In genomic region chr18:70175216-70175615, GRCh38 we compare ENCODE assay signal across 16 cellular contexts.
"Had no signal": no experiment of that assay in that cellular context is flagged by ENCODE, and none has a peak within 500 bp of the region (broad histone marks: within the 10 kb centered on the region; RNA-seq: fewer than 3 reads in every experiment).

No MANE protein-coding gene starts in this region.

- H3K27me3 ChIP-seq: esophagus squamous epithelium, heart right ventricle, left lung, uterus had no signal

- H3K9me3 ChIP-seq: esophagus squamous epithelium, heart right ventricle, left lung, lower lobe of right lung, psoas muscle, uterus had no signal

- H3K4me1 ChIP-seq: esophagus squamous epithelium, heart right ventricle, left lung, lower lobe of right lung, psoas muscle, uterus had no signal

- FAIRE-seq: keratinocyte had no signal

- ATAC-seq: effector memory CD8-positive, alpha-beta T cell; heart right ventricle; left lung; lower lobe of right lung; psoas muscle; sciatic nerve had no signal

- DNase-seq: effector memory CD8-positive, alpha-beta T cell; esophagus squamous epithelium; foreskin melanocyte; heart right ventricle; hypothalamus; left lung; lower lobe of right lung; midbrain; nephron progenitor cell; psoas muscle; retina; stimulated activated CD4-positive, alpha-beta T cell treated with anti-CD3 and anti-CD28 coated beads, Interleukin-2, amount 100 ng/mL, for 24 hours; stimulated activated naive CD4-positive, alpha-beta T cell treated with Interleukin-2 at 50 U/mL for 16 hours; uterus had no signal

- H3K36me3 ChIP-seq: left lung had no signal

- H3K27ac ChIP-seq: esophagus squamous epithelium, heart right ventricle, left lung, lower lobe of right lung, psoas muscle, uterus had no signal

- H3K4me3 ChIP-seq: esophagus squamous epithelium, heart right ventricle, left lung, lower lobe of right lung, psoas muscle, uterus had no signal
